In genomic region chr12:132353811-132354210, GRCh38 we compare ENCODE assay signal across 27 cellular contexts.
"Had no signal": no experiment of that assay in that cellular context is flagged by ENCODE, and none has a peak within 500 bp of the region (broad histone marks: within the 10 kb centered on the region; RNA-seq: fewer than 3 reads in every experiment).

No MANE protein-coding gene starts in this region.

- H3K4me3 Mint-ChIP-seq: activated CD4-positive, alpha-beta memory T cell treated with anti-CD3 and anti-CD28 coated beads for 36 hours; activated CD4-positive, alpha-beta T cell treated with anti-CD3 and anti-CD28 coated beads, Interleukin-2, amount 10 ng/mL, durations not matched to agents 7 days and 5 days; activated naive CD4-positive, alpha-beta T cell treated with anti-CD3 and anti-CD28 coated beads for 36 hours; activated naive CD8-positive, alpha-beta T cell treated with anti-CD3 and anti-CD28 coated beads, Interleukin-2, amount 10 ng/mL, durations not matched to agents 7 days and 5 days; activated T-cell treated with anti-CD3 and anti-CD28 coated beads, Interleukin-2, amount 50 U/mL, for 4 hours; T-cell had no signal

- H3K27ac Mint-ChIP-seq: activated CD4-positive, alpha-beta memory T cell treated with anti-CD3 and anti-CD28 coated beads for 36 hours; activated CD4-positive, alpha-beta T cell treated with anti-CD3 and anti-CD28 coated beads, Interleukin-2, amount 10 ng/mL, durations not matched to agents 7 days and 5 days; activated naive CD4-positive, alpha-beta T cell treated with anti-CD3 and anti-CD28 coated beads for 36 hours; activated naive CD8-positive, alpha-beta T cell treated with anti-CD3 and anti-CD28 coated beads, Interleukin-2, amount 10 ng/mL, durations not matched to agents 7 days and 5 days; T-cell had no signal

- H3K9me3 ChIP-seq: adrenal gland, breast epithelium had no signal

- ATAC-seq: activated T-cell treated with anti-CD3 and anti-CD28 coated beads, Interleukin-2, amount 50 U/mL, for 4 hours; Panc1; Right ventricle myocardium inferior; T-cell had no signal

- H3K36me3 ChIP-seq: adrenal gland, breast epithelium had no signal

- H3K9me3 Mint-ChIP-seq: activated CD4-positive, alpha-beta memory T cell treated with anti-CD3 and anti-CD28 coated beads for 36 hours; activated CD4-positive, alpha-beta T cell treated with anti-CD3 and anti-CD28 coated beads, Interleukin-2, amount 10 ng/mL, durations not matched to agents 7 days and 5 days; activated naive CD4-positive, alpha-beta T cell treated with anti-CD3 and anti-CD28 coated beads for 36 hours; activated naive CD8-positive, alpha-beta T cell treated with anti-CD3 and anti-CD28 coated beads, Interleukin-2, amount 10 ng/mL, durations not matched to agents 7 days and 5 days; activated T-cell treated with anti-CD3 and anti-CD28 coated beads, Interleukin-2, amount 50 U/mL, for 4 hours; T-cell had no signal

- H3K36me3 Mint-ChIP-seq: activated CD4-positive, alpha-beta memory T cell treated with anti-CD3 and anti-CD28 coated beads for 36 hours; activated naive CD8-positive, alpha-beta T cell treated with anti-CD3 and anti-CD28 coated beads, Interleukin-2, amount 10 ng/mL, durations not matched to agents 7 days and 5 days; T-cell had no signal

- H3K4me3 ChIP-seq: adrenal gland, breast epithelium, SK-N-MC had no signal

- H3K27ac ChIP-seq: adrenal gland, breast epithelium, SK-N-MC had no signal

- H3K27me3 Mint-ChIP-seq: activated CD4-positive, alpha-beta T cell treated with anti-CD3 and anti-CD28 coated beads, Interleukin-2, amount 10 ng/mL, durations not matched to agents 7 days and 5 days; activated naive CD8-positive, alpha-beta T cell treated with anti-CD3 and anti-CD28 coated beads, Interleukin-2, amount 10 ng/mL, durations not matched to agents 7 days and 5 days had no signal

- DNase-seq: activated CD4-positive, alpha-beta memory T cell treated with anti-CD3 and anti-CD28 coated beads for 36 hours; activated CD4-positive, alpha-beta T cell treated with anti-CD3 and anti-CD28 coated beads, Interleukin-2, amount 10 ng/mL, durations not matched to agents 7 days and 5 days; activated CD4-positive, CD25-positive, alpha-beta regulatory T cell; activated CD8-positive, alpha-beta memory T cell treated with anti-CD3 and anti-CD28 coated beads for 24 hours; activated effector memory CD4-positive, alpha-beta T cell treated with anti-CD3 and anti-CD28 coated beads, Interleukin-2, amount 50 U/mL, for 16 hours; activated naive CD4-positive, alpha-beta T cell treated with anti-CD3 and anti-CD28 coated beads for 36 hours; activated naive CD8-positive, alpha-beta T cell treated with anti-CD3 and anti-CD28 coated beads, Interleukin-2, amount 10 ng/mL, durations not matched to agents 7 days and 5 days; activated T-cell treated with anti-CD3 and anti-CD28 coated beads, Interleukin-2, amount 50 U/mL, for 4 hours; adrenal gland; Karpas-422; MM.1S; NCI-H1105; NCI-H1436; NCI-H187; NCI-H2081; NCI-H446; NCI-H524; NCI-H748 treated with DMSO at 0.1 percent for 48 hours; OCI-M1; RPMI8226; T-cell; T-helper 2 cell; T1000 had no signal

- H3K4me1 Mint-ChIP-seq: activated CD4-positive, alpha-beta T cell treated with anti-CD3 and anti-CD28 coated beads, Interleukin-2, amount 10 ng/mL, durations not matched to agents 7 days and 5 days; activated naive CD8-positive, alpha-beta T cell treated with anti-CD3 and anti-CD28 coated beads, Interleukin-2, amount 10 ng/mL, durations not matched to agents 7 days and 5 days; T-cell had no signal

- H3K4me1 ChIP-seq: adrenal gland, breast epithelium had no signal
